ENCODE assay signal across 33 cellular contexts in the genomic region with DNA sequence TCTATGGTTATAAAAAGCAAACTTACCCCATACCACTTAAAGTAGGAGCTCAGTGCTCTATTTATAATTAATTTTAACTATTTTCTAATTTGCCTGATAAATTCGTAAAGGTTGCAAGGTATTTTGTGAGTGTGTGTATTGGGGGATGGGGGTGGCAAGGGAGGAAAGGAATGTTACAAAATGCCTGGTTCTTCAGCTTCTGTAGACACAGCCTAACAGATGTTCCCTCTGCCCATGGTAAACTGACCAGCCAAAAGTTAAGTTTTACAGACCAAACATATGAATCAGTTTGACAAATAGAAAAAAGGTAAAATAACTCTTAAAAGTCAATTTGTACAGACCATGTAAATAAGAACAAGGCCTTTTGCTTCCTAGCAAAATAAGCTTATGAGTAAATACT.
"Had no signal": no experiment of that assay in that cellular context is flagged by ENCODE, and none has a peak within 500 bp of the region (broad histone marks: within the 10 kb centered on the region; RNA-seq: fewer than 3 reads in every experiment).

No MANE protein-coding gene starts in this region.

- H3K36me3 Mint-ChIP-seq: activated CD4-positive, alpha-beta memory T cell treated with anti-CD3 and anti-CD28 coated beads for 36 hours; activated CD8-positive, alpha-beta memory T cell treated with anti-CD3 and anti-CD28 coated beads, Interleukin-2, amount 10 ng/mL, durations not matched to agents 7 days and 5 days had no signal

- ATAC-seq: activated CD4-positive, alpha-beta T cell treated with anti-CD3 and anti-CD28 coated beads for 36 hours; activated CD8-positive, alpha-beta memory T cell treated with anti-CD3 and anti-CD28 coated beads, Interleukin-2, amount 10 ng/mL, durations not matched to agents 7 days and 5 days; activated CD8-positive, alpha-beta T cell treated with anti-CD3 and anti-CD28 coated beads, Interleukin-2, amount 10 ng/mL, durations not matched to agents 7 days and 5 days; esophagus mucosa had no signal

- H3K27me3 Mint-ChIP-seq: activated CD4-positive, alpha-beta memory T cell treated with anti-CD3 and anti-CD28 coated beads for 36 hours; activated CD4-positive, alpha-beta T cell treated with anti-CD3 and anti-CD28 coated beads for 36 hours; activated CD4-positive, alpha-beta T cell treated with anti-CD3 and anti-CD28 coated beads, Interleukin-2, amount 10 ng/mL, durations not matched to agents 24 days and 14 days; activated CD8-positive, alpha-beta memory T cell treated with anti-CD3 and anti-CD28 coated beads, Interleukin-2, amount 10 ng/mL, durations not matched to agents 7 days and 5 days; activated naive CD8-positive, alpha-beta T cell; central memory CD8-positive, alpha-beta T cell; dendritic cell treated with granulocyte-macrophage colony-stimulating factor and Interleukin-4, amounts not matched to agents 40 ng/mL and 50 ng/mL, for 4 days had no signal

- H3K27ac ChIP-seq: brain microvascular endothelial cell, coronary artery, dorsolateral prefrontal cortex, WERI-Rb-1 had no signal

- H3K4me3 Mint-ChIP-seq: activated CD4-positive, alpha-beta memory T cell treated with anti-CD3 and anti-CD28 coated beads for 36 hours; activated CD4-positive, alpha-beta T cell treated with anti-CD3 and anti-CD28 coated beads for 36 hours; activated CD4-positive, alpha-beta T cell treated with anti-CD3 and anti-CD28 coated beads, Interleukin-2, amount 10 ng/mL, durations not matched to agents 24 days and 14 days; activated CD8-positive, alpha-beta memory T cell treated with anti-CD3 and anti-CD28 coated beads, Interleukin-2, amount 10 ng/mL, durations not matched to agents 7 days and 5 days; activated CD8-positive, alpha-beta T cell treated with anti-CD3 and anti-CD28 coated beads, Interleukin-2, amount 10 ng/mL, durations not matched to agents 7 days and 5 days; activated naive CD8-positive, alpha-beta T cell; central memory CD8-positive, alpha-beta T cell; dendritic cell treated with granulocyte-macrophage colony-stimulating factor and Interleukin-4, amounts not matched to agents 40 ng/mL and 50 ng/mL, for 4 days; endodermal cell; T-helper 2 cell treated with Interferon-gamma antibody and Interleukin-4, amounts not matched to agents 5 μg/mL and 100 μg/mL, for 36 hours had no signal

- H3K27me3 ChIP-seq: brain microvascular endothelial cell, dorsolateral prefrontal cortex had no signal

- DNase-seq: activated CD4-positive, alpha-beta memory T cell treated with anti-CD3 and anti-CD28 coated beads for 36 hours; activated CD4-positive, alpha-beta T cell treated with anti-CD3 and anti-CD28 coated beads for 36 hours; activated CD4-positive, alpha-beta T cell treated with anti-CD3 and anti-CD28 coated beads, Interleukin-2, amount 10 ng/mL, durations not matched to agents 24 days and 14 days; activated CD4-positive, CD25-positive, alpha-beta regulatory T cell; activated CD4-positive, CD25-positive, alpha-beta regulatory T cell treated with anti-CD3 and anti-CD28 coated beads, Interleukin-2, amount 50 U/mL, for 72 hours; activated CD8-positive, alpha-beta memory T cell treated with anti-CD3 and anti-CD28 coated beads, Interleukin-2, amount 10 ng/mL, durations not matched to agents 7 days and 5 days; activated CD8-positive, alpha-beta memory T cell treated with anti-CD3 and anti-CD28 coated beads, Interleukin-2, amount 50 U/mL, for 4 hours; activated CD8-positive, alpha-beta T cell treated with anti-CD3 and anti-CD28 coated beads, Interleukin-2, amount 10 ng/mL, durations not matched to agents 7 days and 5 days; activated gamma-delta T cell treated with Interleukin-2 at 50 U/mL for 16 hours; activated naive CD4-positive, alpha-beta T cell treated with anti-CD3 and anti-CD28 coated beads, Interleukin-2, amount 50 U/mL, for 16 hours; activated naive CD4-positive, alpha-beta T cell treated with Interleukin-2 at 50 U/mL for 16 hours; activated T-cell treated with anti-CD3 and anti-CD28 coated beads, Interleukin-2, amount 50 U/mL, for 1 hour; activated T-cell treated with anti-CD3 and anti-CD28 coated beads, Interleukin-2, amount 50 U/mL, for 48 hours; amniotic stem cell; anterior cingulate cortex; brain microvascular endothelial cell; dorsolateral prefrontal cortex; effector memory CD4-positive, alpha-beta T cell; endodermal cell; foreskin fibroblast; head of caudate nucleus; hippocampal formation; T1000; WERI-Rb-1 had no signal

- H3K4me3 ChIP-seq: coronary artery, dorsolateral prefrontal cortex had no signal

- H3K9me3 Mint-ChIP-seq: activated CD4-positive, alpha-beta memory T cell treated with anti-CD3 and anti-CD28 coated beads for 36 hours; central memory CD8-positive, alpha-beta T cell; dendritic cell treated with granulocyte-macrophage colony-stimulating factor and Interleukin-4, amounts not matched to agents 40 ng/mL and 50 ng/mL, for 4 days; T-helper 2 cell treated with Interferon-gamma antibody and Interleukin-4, amounts not matched to agents 5 μg/mL and 100 μg/mL, for 36 hours had no signal

- H3K36me3 ChIP-seq: brain microvascular endothelial cell, WERI-Rb-1 had no signal

- H3K4me1 Mint-ChIP-seq: activated CD4-positive, alpha-beta T cell treated with anti-CD3 and anti-CD28 coated beads, Interleukin-2, amount 10 ng/mL, durations not matched to agents 24 days and 14 days had no signal

- H3K27ac Mint-ChIP-seq: activated CD4-positive, alpha-beta memory T cell treated with anti-CD3 and anti-CD28 coated beads for 36 hours; activated CD4-positive, alpha-beta T cell treated with anti-CD3 and anti-CD28 coated beads for 36 hours; activated CD4-positive, alpha-beta T cell treated with anti-CD3 and anti-CD28 coated beads, Interleukin-2, amount 10 ng/mL, durations not matched to agents 24 days and 14 days; activated CD8-positive, alpha-beta memory T cell treated with anti-CD3 and anti-CD28 coated beads, Interleukin-2, amount 10 ng/mL, durations not matched to agents 7 days and 5 days; activated CD8-positive, alpha-beta T cell treated with anti-CD3 and anti-CD28 coated beads, Interleukin-2, amount 10 ng/mL, durations not matched to agents 7 days and 5 days; activated naive CD8-positive, alpha-beta T cell; dendritic cell treated with granulocyte-macrophage colony-stimulating factor and Interleukin-4, amounts not matched to agents 40 ng/mL and 50 ng/mL, for 4 days; endodermal cell; T-helper 2 cell treated with Interferon-gamma antibody and Interleukin-4, amounts not matched to agents 5 μg/mL and 100 μg/mL, for 36 hours had no signal

- FAIRE-seq: astrocyte, bronchial epithelial cell, frontal cortex had no signal
